ENCODE assay signal across 32 cellular contexts in the genomic region with DNA sequence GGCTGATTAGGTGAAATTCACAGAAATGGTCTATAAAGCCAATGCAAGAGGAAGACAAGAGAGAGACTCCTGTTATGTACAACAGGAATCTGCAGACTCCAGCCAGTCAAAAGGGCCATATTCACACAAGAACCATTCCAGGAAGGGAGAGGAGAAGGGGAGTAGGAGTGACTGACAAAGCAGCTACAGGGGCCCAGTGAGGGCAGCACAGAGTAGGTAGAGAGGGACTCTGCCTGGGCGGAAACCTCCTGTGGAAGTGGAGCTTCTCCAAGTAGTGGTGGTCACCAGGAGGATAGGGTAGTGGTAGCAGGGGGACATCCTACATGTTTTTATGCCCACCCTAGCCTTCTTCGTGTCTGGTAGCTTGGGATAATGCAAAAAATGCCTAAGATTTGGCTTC.
"Had no signal": no experiment of that assay in that cellular context is flagged by ENCODE, and none has a peak within 500 bp of the region (broad histone marks: within the 10 kb centered on the region; RNA-seq: fewer than 3 reads in every experiment).

No MANE protein-coding gene starts in this region.

- H3K36me3 Mint-ChIP-seq: activated CD4-positive, alpha-beta memory T cell treated with anti-CD3 and anti-CD28 coated beads for 36 hours; activated CD8-positive, alpha-beta memory T cell treated with anti-CD3 and anti-CD28 coated beads, Interleukin-2, amount 10 ng/mL, durations not matched to agents 7 days and 5 days; activated naive CD4-positive, alpha-beta T cell treated with anti-CD3 and anti-CD28 coated beads, Interleukin-2, amount 50 U/mL, for 24 hours; activated naive CD8-positive, alpha-beta T cell treated with anti-CD3 and anti-CD28 coated beads for 36 hours had no signal

- ATAC-seq: activated CD4-positive, alpha-beta T cell treated with anti-CD3 and anti-CD28 coated beads for 36 hours; activated CD8-positive, alpha-beta memory T cell treated with anti-CD3 and anti-CD28 coated beads, Interleukin-2, amount 10 ng/mL, durations not matched to agents 7 days and 5 days; activated CD8-positive, alpha-beta T cell treated with anti-CD3 and anti-CD28 coated beads, Interleukin-2, amount 10 ng/mL, durations not matched to agents 7 days and 5 days; activated naive CD8-positive, alpha-beta T cell treated with anti-CD3 and anti-CD28 coated beads, Interleukin-2, amount 50 U/mL, for 24 hours; body of pancreas; effector memory CD8-positive, alpha-beta T cell had no signal

- H3K4me3 Mint-ChIP-seq: activated CD4-positive, alpha-beta memory T cell treated with anti-CD3 and anti-CD28 coated beads for 36 hours; activated CD4-positive, alpha-beta T cell treated with anti-CD3 and anti-CD28 coated beads for 36 hours; activated CD4-positive, alpha-beta T cell treated with anti-CD3 and anti-CD28 coated beads, Interleukin-2, amount 10 ng/mL, durations not matched to agents 24 days and 14 days; activated CD8-positive, alpha-beta memory T cell treated with anti-CD3 and anti-CD28 coated beads, Interleukin-2, amount 10 ng/mL, durations not matched to agents 7 days and 5 days; activated CD8-positive, alpha-beta T cell treated with anti-CD3 and anti-CD28 coated beads, Interleukin-2, amount 10 ng/mL, durations not matched to agents 7 days and 5 days; activated naive CD4-positive, alpha-beta T cell treated with anti-CD3 and anti-CD28 coated beads for 36 hours; activated naive CD4-positive, alpha-beta T cell treated with anti-CD3 and anti-CD28 coated beads, Interleukin-2, amount 50 U/mL, for 24 hours; activated naive CD8-positive, alpha-beta T cell treated with anti-CD3 and anti-CD28 coated beads for 36 hours; activated naive CD8-positive, alpha-beta T cell treated with anti-CD3 and anti-CD28 coated beads, Interleukin-2, amount 50 U/mL, for 24 hours; activated T-helper 1 cell treated with anti-CD3 and anti-CD28 coated beads, Interleukin-12 subunit alpha, Interleukin-12 subunit beta, Interleukin-2, Interleukin-4 antibody, amounts not matched to agents 30 ng/mL and 10 ng/mL and 1 ng/mL, durations not matched to agents 14 hours and 24 hours and 36 hours; effector memory CD8-positive, alpha-beta T cell; T-helper 1 cell treated with Interleukin-12 subunit alpha and Interleukin-12 subunit beta and Interleukin-4 antibody, amounts not matched to agents 30 μg/mL and 1 μg/mL, for 36 hours had no signal

- H3K4me1 Mint-ChIP-seq: activated CD4-positive, alpha-beta T cell treated with anti-CD3 and anti-CD28 coated beads for 36 hours; activated CD4-positive, alpha-beta T cell treated with anti-CD3 and anti-CD28 coated beads, Interleukin-2, amount 10 ng/mL, durations not matched to agents 24 days and 14 days; activated CD8-positive, alpha-beta memory T cell treated with anti-CD3 and anti-CD28 coated beads, Interleukin-2, amount 10 ng/mL, durations not matched to agents 7 days and 5 days; activated naive CD4-positive, alpha-beta T cell treated with anti-CD3 and anti-CD28 coated beads, Interleukin-2, amount 50 U/mL, for 24 hours; activated naive CD8-positive, alpha-beta T cell treated with anti-CD3 and anti-CD28 coated beads for 36 hours; activated naive CD8-positive, alpha-beta T cell treated with anti-CD3 and anti-CD28 coated beads, Interleukin-2, amount 50 U/mL, for 24 hours had no signal

- H3K27ac Mint-ChIP-seq: activated CD4-positive, alpha-beta memory T cell treated with anti-CD3 and anti-CD28 coated beads for 36 hours; activated CD4-positive, alpha-beta T cell treated with anti-CD3 and anti-CD28 coated beads for 36 hours; activated CD4-positive, alpha-beta T cell treated with anti-CD3 and anti-CD28 coated beads, Interleukin-2, amount 10 ng/mL, durations not matched to agents 24 days and 14 days; activated CD8-positive, alpha-beta memory T cell treated with anti-CD3 and anti-CD28 coated beads, Interleukin-2, amount 10 ng/mL, durations not matched to agents 7 days and 5 days; activated CD8-positive, alpha-beta T cell treated with anti-CD3 and anti-CD28 coated beads, Interleukin-2, amount 10 ng/mL, durations not matched to agents 7 days and 5 days; activated naive CD4-positive, alpha-beta T cell treated with anti-CD3 and anti-CD28 coated beads for 36 hours; activated naive CD4-positive, alpha-beta T cell treated with anti-CD3 and anti-CD28 coated beads, Interleukin-2, amount 50 U/mL, for 24 hours; activated naive CD8-positive, alpha-beta T cell treated with anti-CD3 and anti-CD28 coated beads for 36 hours; activated naive CD8-positive, alpha-beta T cell treated with anti-CD3 and anti-CD28 coated beads, Interleukin-2, amount 50 U/mL, for 24 hours; activated T-helper 1 cell treated with anti-CD3 and anti-CD28 coated beads, Interleukin-12 subunit alpha, Interleukin-12 subunit beta, Interleukin-2, Interleukin-4 antibody, amounts not matched to agents 30 ng/mL and 10 ng/mL and 1 ng/mL, durations not matched to agents 14 hours and 24 hours and 36 hours; activated T-helper 2 cell treated with anti-CD3 and anti-CD28 coated beads, Interferon-gamma antibody, Interleukin-2, Interleukin-4, amounts not matched to agents 10 μg/mL and 5 μg/mL and 100 μg/mL, durations not matched to agents 14 hours and 24 hours and 36 hours; effector memory CD8-positive, alpha-beta T cell; T-helper 1 cell treated with Interleukin-12 subunit alpha and Interleukin-12 subunit beta and Interleukin-4 antibody, amounts not matched to agents 30 μg/mL and 1 μg/mL, for 36 hours had no signal

- H3K27me3 Mint-ChIP-seq: activated CD4-positive, alpha-beta memory T cell treated with anti-CD3 and anti-CD28 coated beads for 36 hours; activated CD4-positive, alpha-beta T cell treated with anti-CD3 and anti-CD28 coated beads for 36 hours; activated CD4-positive, alpha-beta T cell treated with anti-CD3 and anti-CD28 coated beads, Interleukin-2, amount 10 ng/mL, durations not matched to agents 24 days and 14 days; activated CD8-positive, alpha-beta memory T cell treated with anti-CD3 and anti-CD28 coated beads, Interleukin-2, amount 10 ng/mL, durations not matched to agents 7 days and 5 days; activated naive CD4-positive, alpha-beta T cell treated with anti-CD3 and anti-CD28 coated beads, Interleukin-2, amount 50 U/mL, for 24 hours; activated naive CD8-positive, alpha-beta T cell treated with anti-CD3 and anti-CD28 coated beads for 36 hours; activated naive CD8-positive, alpha-beta T cell treated with anti-CD3 and anti-CD28 coated beads, Interleukin-2, amount 50 U/mL, for 24 hours; effector memory CD8-positive, alpha-beta T cell had no signal

- H3K27me3 ChIP-seq: adrenal gland, body of pancreas, esophagus squamous epithelium had no signal

- DNase-seq: activated CD4-positive, alpha-beta memory T cell treated with anti-CD3 and anti-CD28 coated beads for 36 hours; activated CD4-positive, alpha-beta T cell treated with anti-CD3 and anti-CD28 coated beads for 36 hours; activated CD4-positive, alpha-beta T cell treated with anti-CD3 and anti-CD28 coated beads, Interleukin-2, amount 10 ng/mL, durations not matched to agents 24 days and 14 days; activated CD4-positive, CD25-positive, alpha-beta regulatory T cell; activated CD4-positive, CD25-positive, alpha-beta regulatory T cell treated with anti-CD3 and anti-CD28 coated beads, Interleukin-2, amount 50 U/mL, for 72 hours; activated CD8-positive, alpha-beta memory T cell treated with anti-CD3 and anti-CD28 coated beads, Interleukin-2, amount 10 ng/mL, durations not matched to agents 7 days and 5 days; activated CD8-positive, alpha-beta memory T cell treated with anti-CD3 and anti-CD28 coated beads, Interleukin-2, amount 50 U/mL, for 4 hours; activated CD8-positive, alpha-beta T cell treated with anti-CD3 and anti-CD28 coated beads, Interleukin-2, amount 10 ng/mL, durations not matched to agents 7 days and 5 days; activated effector memory CD4-positive, alpha-beta T cell treated with anti-CD3 and anti-CD28 coated beads, Interleukin-2, amount 50 U/mL, for 16 hours; activated naive CD4-positive, alpha-beta T cell treated with anti-CD3 and anti-CD28 coated beads for 36 hours; activated naive CD8-positive, alpha-beta T cell treated with anti-CD3 and anti-CD28 coated beads for 36 hours; activated naive CD8-positive, alpha-beta T cell treated with anti-CD3 and anti-CD28 coated beads, Interleukin-2, amount 50 U/mL, for 24 hours; activated T-cell treated with anti-CD3 and anti-CD28 coated beads, Interleukin-2, amount 50 U/mL, for 1 hour; activated T-cell treated with anti-CD3 and anti-CD28 coated beads, Interleukin-2, amount 50 U/mL, for 48 hours; adrenal gland; amygdala; aorta; body of pancreas; caudate nucleus; cortex of kidney; dermis blood vessel endothelial cell; effector CD4-positive, alpha-beta T cell; effector memory CD8-positive, alpha-beta T cell; erythroblast; esophagus squamous epithelium; head of caudate nucleus; T-helper 9 cell; WERI-Rb-1 had no signal

- H3K27ac ChIP-seq: adrenal gland, body of pancreas, esophagus squamous epithelium, WERI-Rb-1 had no signal

- H3K36me3 ChIP-seq: adrenal gland, esophagus squamous epithelium, WERI-Rb-1 had no signal

- H3K4me3 ChIP-seq: adrenal gland, body of pancreas, esophagus squamous epithelium had no signal

- H3K4me1 ChIP-seq: adrenal gland, body of pancreas had no signal

- H3K9me3 ChIP-seq: adrenal gland, body of pancreas, esophagus squamous epithelium had no signal

- H3K9me3 Mint-ChIP-seq: activated CD4-positive, alpha-beta T cell treated with anti-CD3 and anti-CD28 coated beads, Interleukin-2, amount 10 ng/mL, durations not matched to agents 24 days and 14 days; activated naive CD4-positive, alpha-beta T cell treated with anti-CD3 and anti-CD28 coated beads for 36 hours; activated T-helper 1 cell treated with anti-CD3 and anti-CD28 coated beads, Interleukin-12 subunit alpha, Interleukin-12 subunit beta, Interleukin-2, Interleukin-4 antibody, amounts not matched to agents 30 ng/mL and 10 ng/mL and 1 ng/mL, durations not matched to agents 14 hours and 24 hours and 36 hours; activated T-helper 2 cell treated with anti-CD3 and anti-CD28 coated beads, Interferon-gamma antibody, Interleukin-2, Interleukin-4, amounts not matched to agents 10 μg/mL and 5 μg/mL and 100 μg/mL, durations not matched to agents 14 hours and 24 hours and 36 hours had no signal
